In the genomic region with DNA sequence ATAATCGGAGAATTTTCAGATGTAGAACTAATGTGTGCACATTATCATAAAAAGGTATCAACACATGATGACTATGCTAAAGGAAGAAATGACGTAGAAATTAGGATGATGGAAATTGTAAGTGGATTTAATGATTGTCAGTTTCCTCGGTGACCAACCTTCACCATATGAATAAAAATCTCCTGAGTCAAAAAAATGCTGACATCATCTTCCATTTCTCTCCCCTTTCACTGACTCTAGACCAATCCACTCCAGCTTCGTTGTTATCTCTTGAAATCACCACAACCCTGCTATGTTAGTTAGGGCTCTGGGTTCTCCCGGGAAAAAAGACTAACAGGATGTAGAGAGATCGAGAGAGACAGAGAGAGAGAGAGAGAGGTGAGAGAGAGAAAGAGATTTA, we compare ENCODE assay signal across 16 cellular contexts.
DNase-seq lines count a peak whose midpoint lies in the region; ATAC-seq, FAIRE-seq and TF ChIP-seq lines count a peak whose summit lies in the region.
"Had no signal": no experiment of that assay in that cellular context is flagged by ENCODE, and none has a peak within 500 bp of the region (broad histone marks: within the 10 kb centered on the region; RNA-seq: fewer than 3 reads in every experiment).

No MANE protein-coding gene starts in this region.

- H3K9me3 ChIP-seq in A549 = no peaks in the 10 kb centered on the region
- no peaks in the 10 kb centered on the region for H3K9me3 ChIP-seq in HEK293 (ENCODE audit: control insufficient read depth, insufficient read depth, low read depth, low read length)
- H3K9me3 ChIP-seq in K562 (replicated peaks; ENCODE audit: control insufficient read depth, insufficient read depth, low read depth, low read length) = no peaks in the 10 kb centered on the region
- H3K9me3 ChIP-seq: BLaER1, HAP-1 had no signal

- no peak overlapping the region for H2AFZ ChIP-seq in K562 (ENCODE audit: low read depth, low read length)

- H3K27me3 ChIP-seq in K562 (ENCODE audit: control insufficient read depth in 2 of 2, insufficient read depth in 2 of 2, low read length in 2 of 2) = no peaks in the 10 kb centered on the region
- H3K27me3 ChIP-seq: BLaER1 had no signal

- FAIRE-seq in A549 (lab: Jason Lieb, UNC) (no peak), K562 (lab: Jason Lieb, UNC) (no peak)
- FAIRE-seq: A204.1, GM12878 had no signal

- DNase-seq in A549 (ENCODE audit: low read depth in 1 of 2, low spot score in 1 of 2) (no peak), K562 (ENCODE audit: extremely low read depth in 1 of 4, low spot score in 3 of 4) (peak in 2 of 4 experiments; percentile 5 to 20), MCF 10A (ENCODE audit: unreplicated experiment) (no peak)
- DNase-seq: AML-193; CD4-positive, alpha-beta memory T cell; DND-41; EL; Karpas-422 had no signal

- H3K27ac Mint-ChIP-seq in MCF 10A (ENCODE audit: low read depth, unreplicated experiment) = no peak overlapping the region
- H3K27ac Mint-ChIP-seq: CD14-positive monocyte; CD4-positive, alpha-beta memory T cell had no signal

- no peaks in the 10 kb centered on the region for H3K9me1 ChIP-seq in K562 (ENCODE audit: control insufficient read depth, insufficient read depth, low read length)

- intact Hi-C loops in K562 (cut with micrococcal nuclease) = no loop called here
- intact Hi-C loops in MCF 10A (cut with micrococcal nuclease) = no loop called here

- WGBS in A549 (ENCODE audit: missing lambda C conversion rate) = 84% methylated on average over 6 of the region's 6 CpGs
- WGBS in K562 (ENCODE audit: insufficient coverage, low coverage, missing lambda C conversion rate) = 3% methylated on average over 6 of the region's 6 CpGs

- in situ Hi-C loops in K562 (cut with MboI) = no loop called here

- H3K36me3 Mint-ChIP-seq in MCF 10A (ENCODE audit: insufficient read depth, unreplicated experiment) = no peaks in the 10 kb centered on the region
- H3K36me3 Mint-ChIP-seq: CD14-positive monocyte; CD4-positive, alpha-beta memory T cell had no signal

- H3K79me2 ChIP-seq in K562 (ENCODE audit: control insufficient read depth, insufficient read depth, low read length) = no peaks in the 10 kb centered on the region

- no peak overlapping the region for H3K27ac ChIP-seq in A549
- H3K27ac ChIP-seq in HEK293 (ENCODE audit: extremely low read depth, low read depth, low read length) = no peak overlapping the region
- H3K27ac ChIP-seq in K562 (ENCODE audit: extremely low read depth, low read depth, low read length) = no peak overlapping the region
- H3K27ac ChIP-seq: BLaER1 had no signal

- no peaks in the 10 kb centered on the region for H4K20me1 ChIP-seq in K562 (replicated peaks; ENCODE audit: control insufficient read depth, insufficient read depth, low read length)
- H4K20me1 ChIP-seq: BLaER1 had no signal

- H3K36me3 ChIP-seq in HEK293 (ENCODE audit: control insufficient read depth in 2 of 2, insufficient read depth in 1 of 2, low read length in 2 of 2) (no peaks in the 10 kb centered on the region), K562 (ENCODE audit: control insufficient read depth, insufficient read depth, low read length) (no peaks in the 10 kb centered on the region)
- H3K36me3 ChIP-seq: BLaER1, HAP-1 had no signal

- ATAC-seq in A549 (no peak), K562 (no peak), HG03196 (IDR thresholded peaks at IDR 0.05; ENCODE audit: unreplicated experiment) (no peak), HG03280 (IDR thresholded peaks at IDR 0.05; ENCODE audit: unreplicated experiment) (no peak)
- ATAC-seq: GM12878 had no signal

- TF ChIP-seq EP300 in A549 (IDR thresholded peaks at IDR 0.05) (no peak), K562 (IDR thresholded peaks at IDR 0.05; ENCODE audit: low read length) (no peak)

- no peak overlapping the region for H3K4me2 ChIP-seq in A549
- no peak overlapping the region for H3K4me2 ChIP-seq in K562 (ENCODE audit: insufficient read depth, low read length)
- H3K4me2 ChIP-seq: BLaER1 had no signal

- H3K27me3 Mint-ChIP-seq in MCF 10A (ENCODE audit: insufficient read depth, unreplicated experiment) = no peaks in the 10 kb centered on the region
- H3K27me3 Mint-ChIP-seq: CD4-positive, alpha-beta memory T cell had no signal

- TF ChIP-seq CTCF in A549 (IDR thresholded peaks at IDR 0.05) = no peak
- TF ChIP-seq CTCF in HEK293 (tag by site-specific recombination; IDR thresholded peaks at IDR 0.05) = no peak
- TF ChIP-seq CTCF in K562 (IDR thresholded peaks at IDR 0.05 in 2 of 3, conservative IDR thresholded peaks at IDR 0.05 in 1 of 3; ENCODE audit: insufficient read depth in 2 of 3, low read depth in 1 of 3, low read length in 3 of 3) = no peak
- TF ChIP-seq CTCF in MCF 10A (IDR thresholded peaks at IDR 0.05; ENCODE audit: unreplicated experiment) = no peak

- TF ChIP-seq RAD21 in A549 (conservative IDR thresholded peaks at IDR 0.05 in 1 of 2, IDR thresholded peaks at IDR 0.05 in 1 of 2) = no peak
- no peak for TF ChIP-seq RAD21 in K562 (CRISPR knock-in tag; conservative IDR thresholded peaks at IDR 0.05 in 1 of 2, IDR thresholded peaks at IDR 0.05 in 1 of 2)

- H3K4me1 ChIP-seq in A549 = no peaks in the 10 kb centered on the region
- H3K4me1 ChIP-seq in HEK293 (ENCODE audit: control insufficient read depth, insufficient read depth, low read length) = no peaks in the 10 kb centered on the region
- no peaks in the 10 kb centered on the region for H3K4me1 ChIP-seq in K562 (replicated peaks in 1 of 2; ENCODE audit: control insufficient read depth in 2 of 2, insufficient read depth in 2 of 2, low read length in 2 of 2)
- H3K4me1 ChIP-seq: BLaER1, HAP-1 had no signal

- no peaks in the 10 kb centered on the region for H3K9me3 Mint-ChIP-seq in MCF 10A (ENCODE audit: unreplicated experiment)

- H3K4me3 ChIP-seq in A549 = no peak overlapping the region
- no peak overlapping the region for H3K4me3 ChIP-seq in HEK293 (ENCODE audit: low read depth, low read length)
- no peak overlapping the region for H3K4me3 ChIP-seq in K562
- H3K4me3 ChIP-seq: BLaER1, GM12878, HAP-1 had no signal

- peaks cover 9% of the 10 kb centered on the region for H3K4me1 Mint-ChIP-seq in MCF 10A (ENCODE audit: insufficient read depth, unreplicated experiment)
- H3K4me1 Mint-ChIP-seq: CD14-positive monocyte; CD4-positive, alpha-beta memory T cell had no signal

- TF ChIP-seq POLR2A in A549 (IDR thresholded peaks at IDR 0.05; ENCODE audit: low read length) = no peak
- TF ChIP-seq POLR2A in K562 (conservative IDR thresholded peaks at IDR 0.05) = no peak

- no TSS peak for BruUV-seq in K562 (replicated peaks; lab: Mats Ljungman, UMichigan)
- no TSS peak for BruUV-seq in MCF 10A (replicated peaks; lab: Mats Ljungman, UMichigan)

- POLR2A ChIA-PET in A549 (lab: Yijun Ruan, JAX) (interaction anchor here (0.6 kb wide), 1 partner anchor 18 kb away, joined by 3 read pairs; no protein-coding TSS in a partner anchor), HEK293 (lab: Yijun Ruan, JAX) (no interaction called here), K562 (lab: Yijun Ruan, JAX) (no interaction called here), MCF 10A (lab: Yijun Ruan, JAX) (no interaction called here)

- H3K9ac ChIP-seq in K562 (ENCODE audit: insufficient read depth in 1 of 2, low read depth in 2 of 2, low read length in 2 of 2) = no peak overlapping the region
- H3K9ac ChIP-seq: BLaER1 had no signal

- CTCF ChIA-PET in A549 (lab: Yijun Ruan, JAX) = no interaction called here
- CTCF ChIA-PET in HEK293 (lab: Yijun Ruan, JAX) = interaction anchor here (0.6 kb wide), 1 partner anchor 317 kb away, joined by 3 read pairs; no protein-coding TSS in a partner anchor
- CTCF ChIA-PET in K562 (lab: Yijun Ruan, JAX; ENCODE audit: low intra/inter-chr PET ratio) = no interaction called here
- CTCF ChIA-PET in MCF 10A (lab: Yijun Ruan, JAX) = interaction anchor here (0.9 to 1.3 kb wide), 3 partner anchors 9 to 203 kb away, joined by 3 to 5 read pairs (median 3); no protein-coding TSS in a partner anchor

- H3K4me3 Mint-ChIP-seq in MCF 10A (ENCODE audit: unreplicated experiment) = no peak overlapping the region
- H3K4me3 Mint-ChIP-seq: CD14-positive monocyte; CD4-positive, alpha-beta memory T cell had no signal

TF ChIP-seq in A549, 52 proteins besides CTCF, POLR2A, EP300 and RAD21:
- TF ChIP-seq MAFK (IDR thresholded peaks at IDR 0.05; ENCODE audit: partially characterized antibody) (peak; percentile 79), POLR2AphosphoS2 (conservative IDR thresholded peaks at IDR 0.05; ENCODE audit: low read length) (no peak), TP53 (CRISPR knock-in tag; IDR thresholded peaks at IDR 0.05) (no peak)

TF ChIP-seq in HEK293, 187 proteins besides CTCF, POLR2A, EP300 and RAD21:
- no peak for TF ChIP-seq ZNF37A (tag by site-specific recombination; IDR thresholded peaks at IDR 0.05)
- TF ChIP-seq KLF10 (tag by site-specific recombination; IDR thresholded peaks at IDR 0.05) = no peak
- TF ChIP-seq ZSCAN16 (tag by site-specific recombination; IDR thresholded peaks at IDR 0.05) = no peak
- no peak for TF ChIP-seq ZNF202 (tag by site-specific recombination; IDR thresholded peaks at IDR 0.05; ENCODE audit: borderline replicate concordance)
- TF ChIP-seq ZNF596 (tag by site-specific recombination; IDR thresholded peaks at IDR 0.05) = peak; percentile 47; the same call in 1 of the 2 replicates

TF ChIP-seq in K562, 482 proteins besides CTCF, POLR2A, EP300 and RAD21:
- peak; percentile 68 for TF ChIP-seq ZNF316 (IDR thresholded peaks at IDR 0.05)
- TF ChIP-seq ATF1 (CRISPR knock-in tag; IDR thresholded peaks at IDR 0.05) = no peak
- TF ChIP-seq ATF1 (tag; IDR thresholded peaks at IDR 0.05) = no peak
- TF ChIP-seq MAFK (IDR thresholded peaks at IDR 0.05; ENCODE audit: low read length) = peak; percentile 39; the same call in 1 of the 2 replicates
- peak; percentile 65 for TF ChIP-seq C11orf30 (IDR thresholded peaks at IDR 0.05; ENCODE audit: low read depth)
- no peak for TF ChIP-seq TFAM (CRISPR knock-in tag; conservative IDR thresholded peaks at IDR 0.05)
- peak; percentile 70 for TF ChIP-seq MAFG (tag; conservative IDR thresholded peaks at IDR 0.05)
TF ChIP-seq in K562: peak in this region for 4.

Comparison
In these comparisons a context has a peak if more than half of its experiments do, and no peak if none do; other contexts are left out.
1. CTCF ChIA-PET loops: an anchor here in HEK293 (0.6 kb wide) and MCF 10A (0.9 to 1.3 kb wide); none called in A549 and K562.